ENCODE assay signal across 12 cellular contexts in genomic region chr3:17749705-17750293, GRCh38. TPM values are rescaled to one million over a fixed set of nuclear protein-coding genes. Genes with fewer than 3 reads are reported as not detected.
DNase-seq lines count a peak whose midpoint lies in the region; ATAC-seq lines count a peak whose summit lies in the region.
"Had no signal": no experiment of that assay in that cellular context is flagged by ENCODE, and none has a peak within 500 bp of the region (broad histone marks: within the 10 kb centered on the region; RNA-seq: fewer than 3 reads in every experiment).

No MANE protein-coding gene starts in this region.

- H3K4me2 ChIP-seq in skeletal muscle satellite cell (ENCODE audit: low read length): peak overlapping the region; percentile 31

- no peaks in the 10 kb centered on the region for H3K36me3 ChIP-seq in skeletal muscle satellite cell (ENCODE audit: insufficient read depth, low read length)

- peaks cover 3% of the 10 kb centered on the region for H3K27me3 Mint-ChIP-seq in activated CD4-positive, alpha-beta T cell treated with anti-CD3 and anti-CD28 coated beads, Interleukin-2, amount 10 ng/mL, durations not matched to agents 24 days and 14 days

- intact Hi-C loops in activated CD4-positive, alpha-beta T cell treated with anti-CD3 and anti-CD28 coated beads, Interleukin-2, amount 10 ng/mL, durations not matched to agents 24 days and 14 days (cut with micrococcal nuclease): loop anchor here (10.0 kb wide), 6 partner anchors 595 to 1485 kb away; partner anchors contain the start of genes DPH3, OXNAD1, PLCL2 and RFTN1

- no peaks in the 10 kb centered on the region for H3K27me3 ChIP-seq in skeletal muscle satellite cell (ENCODE audit: control insufficient read depth, insufficient read depth, low read length)

- no peaks in the 10 kb centered on the region for H3K36me3 Mint-ChIP-seq in activated CD4-positive, alpha-beta T cell treated with anti-CD3 and anti-CD28 coated beads, Interleukin-2, amount 10 ng/mL, durations not matched to agents 24 days and 14 days (ENCODE audit: low read depth)
- H3K36me3 Mint-ChIP-seq in activated naive CD4-positive, alpha-beta T cell treated with anti-CD3 and anti-CD28 coated beads, Interleukin-2, amount 50 U/mL, for 72 hours: no peaks in the 10 kb centered on the region

- ATAC-seq in HG02885 (IDR thresholded peaks at IDR 0.05; ENCODE audit: poor library complexity, unreplicated experiment): peak; percentile 30
- peak; percentile 45 for ATAC-seq in activated naive CD4-positive, alpha-beta T cell treated with anti-CD3 and anti-CD28 coated beads, Interleukin-2, amount 50 U/mL, for 72 hours

- peaks cover 22% of the 10 kb centered on the region for H3K4me1 Mint-ChIP-seq in activated CD4-positive, alpha-beta T cell treated with anti-CD3 and anti-CD28 coated beads, Interleukin-2, amount 10 ng/mL, durations not matched to agents 24 days and 14 days

- no peak for DNase-seq in activated CD4-positive, alpha-beta T cell treated with anti-CD3 and anti-CD28 coated beads, Interleukin-2, amount 10 ng/mL, durations not matched to agents 24 days and 14 days
- no peak for DNase-seq in activated CD4-positive, alpha-beta T cell treated with anti-CD3 and anti-CD28 coated beads, Interleukin-2, amount 50 U/mL, for 4 hours
- DNase-seq in activated naive CD4-positive, alpha-beta T cell treated with anti-CD3 and anti-CD28 coated beads, Interleukin-2, amount 50 U/mL, for 72 hours (ENCODE audit: low spot score in 2 of 2): no peak
- DNase-seq in effector CD4-positive, alpha-beta T cell: no peak
- DNase-seq in HCEC 1CT (no peak), RKO (ENCODE audit: low spot score) (no peak)
- DNase-seq: activated CD4-positive, alpha-beta T cell treated with anti-CD3 and anti-CD28 coated beads for 1 hour; GOT3; midbrain; NCI-H2171 treated with DMSO at 0.1 percent for 48 hours had no signal

- H3K9me3 ChIP-seq in skeletal muscle satellite cell (replicated peaks; ENCODE audit: low read length): no peaks in the 10 kb centered on the region

- H3K4me3 Mint-ChIP-seq in activated CD4-positive, alpha-beta T cell treated with anti-CD3 and anti-CD28 coated beads, Interleukin-2, amount 10 ng/mL, durations not matched to agents 24 days and 14 days: peak overlapping the region; percentile 82

- H3K9ac ChIP-seq in skeletal muscle satellite cell (ENCODE audit: low read depth, low read length): no peak overlapping the region

- H3K27ac Mint-ChIP-seq in activated CD4-positive, alpha-beta T cell treated with anti-CD3 and anti-CD28 coated beads, Interleukin-2, amount 10 ng/mL, durations not matched to agents 24 days and 14 days: peak overlapping the region; percentile 43
- H3K27ac Mint-ChIP-seq in activated naive CD4-positive, alpha-beta T cell treated with anti-CD3 and anti-CD28 coated beads, Interleukin-2, amount 50 U/mL, for 72 hours: peak overlapping the region in 1 of 2 donors; percentile 65

- H3K4me3 ChIP-seq in skeletal muscle satellite cell (ENCODE audit: low read length): no peak overlapping the region

- H3K9me3 Mint-ChIP-seq in activated CD4-positive, alpha-beta T cell treated with anti-CD3 and anti-CD28 coated beads, Interleukin-2, amount 10 ng/mL, durations not matched to agents 24 days and 14 days: no peaks in the 10 kb centered on the region
- no peaks in the 10 kb centered on the region for H3K9me3 Mint-ChIP-seq in activated naive CD4-positive, alpha-beta T cell treated with anti-CD3 and anti-CD28 coated beads, Interleukin-2, amount 50 U/mL, for 72 hours

- H3K4me1 ChIP-seq in skeletal muscle satellite cell (ENCODE audit: control insufficient read depth, insufficient read depth, low read length): peaks cover 24% of the 10 kb centered on the region

RNA-seq across cellular contexts. Expression of gene TBC1D5, which starts 7.4 kb away (rescaled TPM):
- total RNA-seq in activated CD4-positive, alpha-beta T cell treated with anti-CD3 and anti-CD28 coated beads, Interleukin-2, amount 10 ng/mL, durations not matched to agents 24 days and 14 days: 38.5 and 39.0 TPM in 2 replicates
- 10 to 100 TPM; 54.8 to 55.9 TPM for total RNA-seq in activated naive CD4-positive, alpha-beta T cell treated with anti-CD3 and anti-CD28 coated beads, Interleukin-2, amount 50 U/mL, for 72 hours
- 67.2 and 68.8 TPM in 2 replicates for total RNA-seq in skeletal muscle satellite cell (2012; rRNA removed)
